In genomic region chrX:1159515-1159914, GRCh38 we compare ENCODE assay signal across 28 cellular contexts. TPM values are rescaled to one million over a fixed set of nuclear protein-coding genes. Genes with fewer than 3 reads are reported as not detected.
DNase-seq lines count a peak whose midpoint lies in the region; ATAC-seq, FAIRE-seq and TF ChIP-seq lines count a peak whose summit lies in the region.
"Had no signal": no experiment of that assay in that cellular context is flagged by ENCODE, and none has a peak within 500 bp of the region (broad histone marks: within the 10 kb centered on the region; RNA-seq: fewer than 3 reads in every experiment).

No MANE protein-coding gene starts in this region.

- H2AFZ ChIP-seq in H1 (ENCODE audit: low read length) = no peak overlapping the region

- POLR2A ChIA-PET in activated CD8-positive, alpha-beta T cell treated with anti-CD3 and anti-CD28 coated beads, Interleukin-2, amount 10 ng/mL, durations not matched to agents 7 days and 5 days (lab: Charles Lee) = no interaction called here
- POLR2A ChIA-PET in activated CD8-positive, alpha-beta T cell treated with anti-CD3 and anti-CD28 coated beads for 36 hours (lab: Charles Lee) = no interaction called here
- POLR2A ChIA-PET in H1 (lab: Charles Lee; ENCODE audit: partially characterized antibody) = no interaction called here

- H3K9me3 ChIP-seq in H1 (ENCODE audit: insufficient read depth in 2 of 2, low read depth in 1 of 2, low read length in 1 of 2) (no peaks in the 10 kb centered on the region), suprapubic skin (no peaks in the 10 kb centered on the region)
- H3K9me3 ChIP-seq: A549, ascending aorta, BE2C, stomach had no signal

- H3K4ac ChIP-seq in H1 (replicated peaks; ENCODE audit: insufficient read length, low read depth, low read length) = no peak overlapping the region

- ATAC-seq in activated CD8-positive, alpha-beta T cell treated with anti-CD3 and anti-CD28 coated beads, Interleukin-2, amount 10 ng/mL, durations not matched to agents 7 days and 5 days = no peak
- ATAC-seq in activated CD8-positive, alpha-beta T cell treated with anti-CD3 and anti-CD28 coated beads for 36 hours = no peak
- no peak for ATAC-seq in left cardiac atrium
- ATAC-seq: foreskin keratinocyte, left ventricle myocardium superior had no signal

- CTCF ChIA-PET in activated CD8-positive, alpha-beta T cell treated with anti-CD3 and anti-CD28 coated beads, Interleukin-2, amount 10 ng/mL, durations not matched to agents 7 days and 5 days (lab: Charles Lee) = no interaction called here
- CTCF ChIA-PET in activated CD8-positive, alpha-beta T cell treated with anti-CD3 and anti-CD28 coated beads for 36 hours (lab: Charles Lee) = no interaction called here
- CTCF ChIA-PET in H1 (lab: Charles Lee; ENCODE audit: partially characterized antibody) = no interaction called here

- no peaks in the 10 kb centered on the region for H3K79me2 ChIP-seq in H1 (ENCODE audit: control insufficient read depth in 1 of 2, insufficient read depth in 2 of 2, low read length in 2 of 2)

- H3K36me3 Mint-ChIP-seq in activated CD8-positive, alpha-beta T cell treated with anti-CD3 and anti-CD28 coated beads, Interleukin-2, amount 10 ng/mL, durations not matched to agents 7 days and 5 days (ENCODE audit: low read depth) = no peaks in the 10 kb centered on the region
- H3K36me3 Mint-ChIP-seq in activated CD8-positive, alpha-beta T cell treated with anti-CD3 and anti-CD28 coated beads for 36 hours (ENCODE audit: low read depth) = no peaks in the 10 kb centered on the region
- no peaks in the 10 kb centered on the region for H3K36me3 Mint-ChIP-seq in progenitor cell of endocrine pancreas (ENCODE audit: insufficient read depth)

- no peak overlapping the region for H4K91ac ChIP-seq in H1 (replicated peaks; ENCODE audit: insufficient read length, low read length)

- TF ChIP-seq POLR2A in H1 (IDR thresholded peaks at IDR 0.05; ENCODE audit: control extremely low read depth in 1 of 2, low read depth in 2 of 2, low read length in 2 of 2) = no peak
- no peak for TF ChIP-seq POLR2A in suprapubic skin (IDR thresholded peaks at IDR 0.05)

- H2BK5ac ChIP-seq in H1 (ENCODE audit: low read depth, low read length) = no peak overlapping the region

- intact Hi-C loops in activated CD8-positive, alpha-beta T cell treated with anti-CD3 and anti-CD28 coated beads for 36 hours (cut with micrococcal nuclease) = no loop called here
- intact Hi-C loops in left cardiac atrium (cut with DNase I) = no loop called here

- H3K18ac ChIP-seq in H1 (ENCODE audit: extremely low read depth, low read length) = no peak overlapping the region

- FAIRE-seq in HTR-8/SVneo (lab: Jason Lieb, UNC) (peak; percentile 57), H1 (lab: Jason Lieb, UNC) (peak; percentile 84)
- FAIRE-seq: A549 had no signal

- H3K27ac ChIP-seq in H1 (ENCODE audit: low read depth, low read length) (no peak overlapping the region), suprapubic skin (no peak overlapping the region)
- H3K27ac ChIP-seq: A549, ascending aorta, foreskin keratinocyte, stomach had no signal

- peaks cover 2% of the 10 kb centered on the region; the same call in 1 of the 2 replicates for H3K23me2 ChIP-seq in H1 (ENCODE audit: low read depth, low read length)

- H3K36me3 ChIP-seq in H1 (ENCODE audit: control insufficient read depth in 2 of 4, insufficient read depth in 4 of 4, low read length in 3 of 4) (no peaks in the 10 kb centered on the region), suprapubic skin (no peaks in the 10 kb centered on the region)
- H3K36me3 ChIP-seq: ascending aorta, BE2C, stomach had no signal

- no peak overlapping the region for H2BK20ac ChIP-seq in H1 (ENCODE audit: low read length)

- no peaks in the 10 kb centered on the region for H3K9me3 Mint-ChIP-seq in activated CD8-positive, alpha-beta T cell treated with anti-CD3 and anti-CD28 coated beads, Interleukin-2, amount 10 ng/mL, durations not matched to agents 7 days and 5 days (ENCODE audit: insufficient read depth)
- H3K9me3 Mint-ChIP-seq in activated CD8-positive, alpha-beta T cell treated with anti-CD3 and anti-CD28 coated beads for 36 hours = peaks cover 4% of the 10 kb centered on the region
- H3K9me3 Mint-ChIP-seq in progenitor cell of endocrine pancreas (ENCODE audit: low read depth) = peaks cover 5% of the 10 kb centered on the region

- no peak for DNase-seq in activated CD8-positive, alpha-beta T cell treated with anti-CD3 and anti-CD28 coated beads, Interleukin-2, amount 10 ng/mL, durations not matched to agents 7 days and 5 days
- no peak for DNase-seq in activated CD8-positive, alpha-beta T cell treated with anti-CD3 and anti-CD28 coated beads for 36 hours
- DNase-seq in HTR-8/SVneo (ENCODE audit: insufficient read length, low spot score) (no peak), H1 (ENCODE audit: low read depth in 1 of 2, low spot score in 2 of 2) (no peak), progenitor cell of endocrine pancreas (ENCODE audit: low spot score, unreplicated experiment) (no peak), left cardiac atrium (no peak), suprapubic skin (ENCODE audit: low spot score in 2 of 2) (no peak)
- DNase-seq in stimulated activated CD4-positive, alpha-beta T cell treated with anti-CD3 and anti-CD28 coated beads, Interleukin-1b, Interleukin-23, amount 100 ng/mL, for 48 hours = no peak
- DNase-seq: activated CD4-positive, alpha-beta T cell treated with anti-CD3 and anti-CD28 coated beads for 1 hour; activated CD8-positive, alpha-beta memory T cell treated with anti-CD3 and anti-CD28 coated beads, Interleukin-2, amount 50 U/mL, for 48 hours; activated gamma-delta T cell; BE2C; effector CD4-positive, alpha-beta T cell; foreskin keratinocyte; GOT3; left ventricle myocardium superior; midbrain; NCI-H1105; NCI-H2029; NCI-H226; NCI-H774; stimulated activated CD4-positive, alpha-beta T cell treated with anti-CD3 and anti-CD28 coated beads, Interleukin-2, amount 100 ng/mL, for 48 hours; stomach; trophoblast cell had no signal

- H3K27ac Mint-ChIP-seq in activated CD8-positive, alpha-beta T cell treated with anti-CD3 and anti-CD28 coated beads, Interleukin-2, amount 10 ng/mL, durations not matched to agents 7 days and 5 days = peak overlapping the region; percentile 34
- no peak overlapping the region for H3K27ac Mint-ChIP-seq in activated CD8-positive, alpha-beta T cell treated with anti-CD3 and anti-CD28 coated beads for 36 hours
- peak overlapping the region; percentile 94 for H3K27ac Mint-ChIP-seq in progenitor cell of endocrine pancreas

- no peak overlapping the region for H4K8ac ChIP-seq in H1 (ENCODE audit: extremely low read depth, insufficient read depth, low read length)

- H4K20me1 ChIP-seq in H1 (replicated peaks in 1 of 2; ENCODE audit: control insufficient read depth in 1 of 2, insufficient read depth in 2 of 2, low read length in 2 of 2) = no peaks in the 10 kb centered on the region

- no peak overlapping the region for H2AK5ac ChIP-seq in H1 (ENCODE audit: low read depth, low read length)

- no peak overlapping the region for H2BK15ac ChIP-seq in H1 (ENCODE audit: low read length)

- TF ChIP-seq EP300 in H1 (IDR thresholded peaks at IDR 0.05; ENCODE audit: borderline replicate concordance in 1 of 2, low read depth in 2 of 2, low read length in 2 of 2) = no peak
- TF ChIP-seq EP300 in suprapubic skin (IDR thresholded peaks at IDR 0.05) = no peak

- no peaks in the 10 kb centered on the region for H3K4me1 ChIP-seq in H1 (replicated peaks in 1 of 4; ENCODE audit: control insufficient read depth in 3 of 4, insufficient read depth in 4 of 4, low read length in 3 of 4)
- no peaks in the 10 kb centered on the region for H3K4me1 ChIP-seq in suprapubic skin
- H3K4me1 ChIP-seq: A549, ascending aorta, BE2C, foreskin keratinocyte, stomach had no signal

- H3K4me3 ChIP-seq in H1 (ENCODE audit: extremely low read depth in 1 of 4, insufficient read depth in 2 of 4, low read depth in 3 of 4, low read length in 4 of 4) (no peak overlapping the region), suprapubic skin (no peak overlapping the region)
- H3K4me3 ChIP-seq: A549, ascending aorta, smooth muscle cell, stomach had no signal

- no peaks in the 10 kb centered on the region for H3K79me1 ChIP-seq in H1 (ENCODE audit: low read depth, low read length)

- H2BK120ac ChIP-seq in H1 (replicated peaks; ENCODE audit: low read depth, low read length) = no peak overlapping the region

- no peak overlapping the region for H3K4me3 Mint-ChIP-seq in activated CD8-positive, alpha-beta T cell treated with anti-CD3 and anti-CD28 coated beads, Interleukin-2, amount 10 ng/mL, durations not matched to agents 7 days and 5 days
- no peak overlapping the region for H3K4me3 Mint-ChIP-seq in activated CD8-positive, alpha-beta T cell treated with anti-CD3 and anti-CD28 coated beads for 36 hours
- H3K4me3 Mint-ChIP-seq in progenitor cell of endocrine pancreas (ENCODE audit: low read depth) = no peak overlapping the region

- no peak overlapping the region for H4K5ac ChIP-seq in H1 (ENCODE audit: insufficient read length, low read depth, low read length)

- H3K27me3 ChIP-seq in H1 (replicated peaks in 1 of 4; ENCODE audit: control insufficient read depth in 3 of 4, extremely low read depth in 1 of 4, insufficient read depth in 3 of 4, low read length in 3 of 4) (no peaks in the 10 kb centered on the region), suprapubic skin (no peaks in the 10 kb centered on the region)
- H3K27me3 ChIP-seq: ascending aorta, BE2C, foreskin keratinocyte had no signal

- H3K4me1 Mint-ChIP-seq in activated CD8-positive, alpha-beta T cell treated with anti-CD3 and anti-CD28 coated beads, Interleukin-2, amount 10 ng/mL, durations not matched to agents 7 days and 5 days (ENCODE audit: low read depth) = no peaks in the 10 kb centered on the region
- peaks cover 2% of the 10 kb centered on the region for H3K4me1 Mint-ChIP-seq in activated CD8-positive, alpha-beta T cell treated with anti-CD3 and anti-CD28 coated beads for 36 hours (ENCODE audit: low read depth)
- H3K4me1 Mint-ChIP-seq in progenitor cell of endocrine pancreas (ENCODE audit: low read depth) = peaks cover under 1% of the 10 kb centered on the region

- H3K14ac ChIP-seq in H1 (ENCODE audit: insufficient read length) = no peak overlapping the region

- TF ChIP-seq RAD21 in H1 (IDR thresholded peaks at IDR 0.05 in 1 of 2, conservative IDR thresholded peaks at IDR 0.05 in 1 of 2; ENCODE audit: low read depth in 2 of 2, low read length in 2 of 2) = no peak

- TF ChIP-seq CTCF in activated CD8-positive, alpha-beta T cell treated with anti-CD3 and anti-CD28 coated beads for 36 hours (IDR thresholded peaks at IDR 0.05) = no peak
- no peak for TF ChIP-seq CTCF in H1 (IDR thresholded peaks at IDR 0.05; ENCODE audit: control extremely low read depth in 1 of 3, insufficient read depth in 1 of 3, low read depth in 1 of 3, low read length in 3 of 3)
- TF ChIP-seq CTCF in progenitor cell of endocrine pancreas (IDR thresholded peaks at IDR 0.05; ENCODE audit: unreplicated experiment) = no peak
- no peak for TF ChIP-seq CTCF in suprapubic skin (IDR thresholded peaks at IDR 0.05)

- no peak overlapping the region for H3K23ac ChIP-seq in H1 (ENCODE audit: insufficient read length)

- H3K4me2 ChIP-seq in H1 (ENCODE audit: insufficient read depth in 1 of 2, low read depth in 2 of 2, low read length in 2 of 2) = no peak overlapping the region
- H3K4me2 ChIP-seq: A549, smooth muscle cell had no signal

- H2BK12ac ChIP-seq in H1 (ENCODE audit: low read depth, low read length) = no peak overlapping the region

- H3K27me3 Mint-ChIP-seq in activated CD8-positive, alpha-beta T cell treated with anti-CD3 and anti-CD28 coated beads, Interleukin-2, amount 10 ng/mL, durations not matched to agents 7 days and 5 days (ENCODE audit: low read depth) = peaks cover 2% of the 10 kb centered on the region
- peaks cover 2% of the 10 kb centered on the region for H3K27me3 Mint-ChIP-seq in activated CD8-positive, alpha-beta T cell treated with anti-CD3 and anti-CD28 coated beads for 36 hours
- peaks cover 6% of the 10 kb centered on the region for H3K27me3 Mint-ChIP-seq in progenitor cell of endocrine pancreas

- no peak overlapping the region for H3K9ac ChIP-seq in H1 (replicated peaks in 1 of 4; ENCODE audit: extremely low read depth in 1 of 4, low read depth in 3 of 4, low read length in 3 of 4)

- no peak overlapping the region for H3K56ac ChIP-seq in H1 (replicated peaks; ENCODE audit: insufficient read length, low read depth, low read length)

RNA-seq across cellular contexts. Expression of gene CRLF2, which starts 52.9 kb away (rescaled TPM):
- 1 to 10 TPM; 1.1 to 1.4 TPM for total RNA-seq in activated CD8-positive, alpha-beta T cell treated with anti-CD3 and anti-CD28 coated beads, Interleukin-2, amount 10 ng/mL, durations not matched to agents 7 days and 5 days
- total RNA-seq in activated CD8-positive, alpha-beta T cell treated with anti-CD3 and anti-CD28 coated beads for 36 hours = under 1 TPM; 0.43 to 0.51 TPM
- total RNA-seq in H1 (2021; fragmentation: NEBNext Ultra II Directional; extraction: Animal tissue kit (Norgen Biotek cat#: 25700)) = not detected in 2 replicates
- polyA plus RNA-seq in H1 (2011; rRNA removed) = 0.06 and 0.08 TPM in 2 replicates
- polyA plus RNA-seq in H1 (2011; cell fraction: cytosol; rRNA removed) = 0.04 TPM
- 0.10 TPM for polyA plus RNA-seq in H1 (2011; cell fraction: nucleus; rRNA removed)
- not detected in 4 replicates for polyA plus RNA-seq in H1 (2012, experiment 1 of 2)
- polyA plus RNA-seq in H1 (2012, experiment 2 of 2) = not detected
- polyA plus RNA-seq in H1 (2013, experiment 1 of 2) = 0.04 TPM
- polyA plus RNA-seq in H1 (2013, experiment 2 of 2) = not detected
- polyA minus RNA-seq in H1 (2011; rRNA and poly(A)+ RNA removed) = 0.10 TPM in 1 of 2 replicates, not detected in the other
- not detected for polyA minus RNA-seq in H1 (2011; cell fraction: cytosol; rRNA and poly(A)+ RNA removed)
- polyA minus RNA-seq in H1 (2011; cell fraction: nucleus; rRNA and poly(A)+ RNA removed) = not detected
- total RNA-seq in progenitor cell of endocrine pancreas (0.31 TPM in 1 of 2 replicates, not detected in the other), left cardiac atrium (under 1 TPM in 1 of 2 donors, not detected in 1; 0.12 TPM), suprapubic skin (under 1 TPM in 1 of 4 donors, not detected in 3; 0.31 TPM)
- total RNA-seq: cerebellum, foreskin keratinocyte, left ventricle myocardium superior, smooth muscle cell, stomach had no signal
- polyA plus RNA-seq: foreskin keratinocyte, smooth muscle cell, stomach had no signal
